In the genomic region with DNA sequence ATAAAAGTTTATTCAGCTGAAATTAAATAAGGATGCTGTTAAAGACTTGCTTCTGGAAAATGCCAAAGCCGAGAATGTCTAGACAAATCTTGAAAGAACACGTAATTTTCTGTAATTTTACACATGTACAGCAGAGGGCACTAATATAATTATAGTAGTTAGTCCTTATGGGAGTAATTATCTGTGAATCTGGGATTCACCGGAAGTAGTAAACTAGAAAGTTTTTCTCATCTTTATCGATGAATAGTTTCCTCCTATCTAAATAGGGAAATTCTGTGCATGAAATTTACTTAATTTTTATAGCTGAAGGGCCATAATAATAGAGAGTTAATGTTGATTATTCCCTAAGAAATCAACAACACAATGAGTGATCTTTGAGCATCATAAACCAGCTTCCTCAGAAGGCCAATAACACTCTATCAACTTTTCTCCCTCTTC, we compare ENCODE assay signal across 9 cellular contexts. TPM values are rescaled to one million over a fixed set of nuclear protein-coding genes. Genes with fewer than 3 reads are reported as not detected.
DNase-seq lines count a peak whose midpoint lies in the region; ATAC-seq, FAIRE-seq and TF ChIP-seq lines count a peak whose summit lies in the region.
"Had no signal": no experiment of that assay in that cellular context is flagged by ENCODE, and none has a peak within 500 bp of the region (broad histone marks: within the 10 kb centered on the region; RNA-seq: fewer than 3 reads in every experiment).

No MANE protein-coding gene starts in this region.

- no peak for DNase-seq in AG04449 (ENCODE audit: low read depth, low spot score)
- DNase-seq in H54 (ENCODE audit: insufficient read length, low spot score) = peak; percentile 7
- peak; percentile 31 for DNase-seq in NCI-H774 (lab: John Stamatoyannopoulos, UW)
- DNase-seq in dermis blood vessel endothelial cell = peak; percentile 54
- no peak for DNase-seq in nephron progenitor cell
- no peak for DNase-seq in middle frontal gyrus (ENCODE audit: extremely low spot score, low spot score)
- DNase-seq: activated naive CD8-positive, alpha-beta T cell treated with anti-CD3 and anti-CD28 coated beads, Interleukin-2, amount 10 ng/mL, durations not matched to agents 7 days and 5 days had no signal

- no peak overlapping the region for H3K4me3 Mint-ChIP-seq in nephron progenitor cell
- H3K4me3 Mint-ChIP-seq: activated naive CD8-positive, alpha-beta T cell treated with anti-CD3 and anti-CD28 coated beads, Interleukin-2, amount 10 ng/mL, durations not matched to agents 7 days and 5 days had no signal

- TF ChIP-seq POLR2A in H54 (IDR thresholded peaks at IDR 0.05; ENCODE audit: low read depth, low read length) = no peak

- peaks cover 17% of the 10 kb centered on the region for H3K4me1 Mint-ChIP-seq in nephron progenitor cell
- H3K4me1 Mint-ChIP-seq: activated naive CD8-positive, alpha-beta T cell treated with anti-CD3 and anti-CD28 coated beads, Interleukin-2, amount 10 ng/mL, durations not matched to agents 7 days and 5 days had no signal

- peak; percentile 86 for FAIRE-seq in H54 (lab: Jason Lieb, UNC)

- no peaks in the 10 kb centered on the region for H3K36me3 Mint-ChIP-seq in nephron progenitor cell (ENCODE audit: low read depth)
- H3K36me3 Mint-ChIP-seq: activated naive CD8-positive, alpha-beta T cell treated with anti-CD3 and anti-CD28 coated beads, Interleukin-2, amount 10 ng/mL, durations not matched to agents 7 days and 5 days had no signal

- POLR2A ChIA-PET in AG04449 (lab: Yijun Ruan, JAX) = no interaction called here

- TF ChIP-seq CTCF in AG04449 (IDR thresholded peaks at IDR 0.05; ENCODE audit: insufficient read depth, low read length, missing control alignments) (peak; percentile 13), nephron progenitor cell (IDR thresholded peaks at IDR 0.05) (peak; percentile 39)

- no peaks in the 10 kb centered on the region for H3K27me3 Mint-ChIP-seq in nephron progenitor cell (ENCODE audit: low read depth, poor library complexity)
- H3K27me3 Mint-ChIP-seq: activated naive CD8-positive, alpha-beta T cell treated with anti-CD3 and anti-CD28 coated beads, Interleukin-2, amount 10 ng/mL, durations not matched to agents 7 days and 5 days had no signal

- H3K9me3 Mint-ChIP-seq in nephron progenitor cell = peaks cover 2% of the 10 kb centered on the region
- H3K9me3 Mint-ChIP-seq: activated naive CD8-positive, alpha-beta T cell treated with anti-CD3 and anti-CD28 coated beads, Interleukin-2, amount 10 ng/mL, durations not matched to agents 7 days and 5 days had no signal

- CTCF ChIA-PET in AG04449 (lab: Yijun Ruan, JAX) = interaction anchor here (0.6 to 6.0 kb wide), 30 partner anchors 8 to 359 kb away, joined by 3 to 101 read pairs (median 3); a partner anchor contains a TSS

- no peak overlapping the region for H3K27ac Mint-ChIP-seq in nephron progenitor cell
- H3K27ac Mint-ChIP-seq: activated naive CD8-positive, alpha-beta T cell treated with anti-CD3 and anti-CD28 coated beads, Interleukin-2, amount 10 ng/mL, durations not matched to agents 7 days and 5 days had no signal

- no peak overlapping the region for H3K4me3 ChIP-seq in AG04449 (ENCODE audit: low read depth, low read length)

- ATAC-seq in GM18511 (IDR thresholded peaks at IDR 0.05; ENCODE audit: unreplicated experiment) (no peak), HG02885 (IDR thresholded peaks at IDR 0.05; ENCODE audit: poor library complexity, unreplicated experiment) (no peak)

RNA-seq across cellular contexts. Expression of a gene that starts 18.4 kb away (rescaled TPM):
- total RNA-seq in dermis blood vessel endothelial cell = 11.3 and 12.6 TPM in 2 replicates

Comparison
In these comparisons a context has a peak if more than half of its experiments do, and no peak if none do; other contexts are left out.
1. DNase-seq: peak in H54 (single experiment), NCI-H774 (single experiment) and dermis blood vessel endothelial cell (single experiment); none in AG04449 (single experiment), nephron progenitor cell (single experiment) and middle frontal gyrus (single experiment).